Comparison of ENCODE assay signal across 9 cellular contexts in genomic region chr1:183234660-183235476, GRCh38. TPM values are rescaled to one million over a fixed set of nuclear protein-coding genes. Genes with fewer than 3 reads are reported as not detected.
DNase-seq lines count a peak whose midpoint lies in the region; ATAC-seq and TF ChIP-seq lines count a peak whose summit lies in the region.
"Had no signal": no experiment of that assay in that cellular context is flagged by ENCODE, and none has a peak within 500 bp of the region (broad histone marks: within the 10 kb centered on the region; RNA-seq: fewer than 3 reads in every experiment).

No MANE protein-coding gene starts in this region.

- peak overlapping the region; percentile 61 for H3K4me3 ChIP-seq in WI38 (ENCODE audit: low read depth, low read length)
- peak overlapping the region in 10 of 12 donors; percentile 12 to 51 (median 32) for H3K4me3 ChIP-seq in heart left ventricle
- H3K4me3 ChIP-seq in prostate gland, result peak overlapping the region; percentile 14 to 24
- no peak overlapping the region for H3K4me3 ChIP-seq in CD4-positive, alpha-beta memory T cell (ENCODE audit: low read length in 2 of 2)

- H3K9me3 ChIP-seq in heart left ventricle (no peaks in the 10 kb centered on the region), prostate gland (no peaks in the 10 kb centered on the region)
- H3K9me3 ChIP-seq in CD4-positive, alpha-beta memory T cell (ENCODE audit: control insufficient read depth in 1 of 2, low read length in 2 of 2), result no peaks in the 10 kb centered on the region

- CTCF ChIA-PET in CD4-positive, alpha-beta memory T cell (lab: Charles Lee; ENCODE audit: partially characterized antibody), result no interaction called here

- no peak for TF ChIP-seq POLR2A in heart left ventricle (IDR thresholded peaks at IDR 0.05)
- peak; percentile 12 for TF ChIP-seq POLR2A in prostate gland (IDR thresholded peaks at IDR 0.05)

- H3K4me1 ChIP-seq in heart left ventricle (peaks cover 0 to 41% (median 10%) of the 10 kb centered on the region in 12 donors), prostate gland (replicated peaks) (peaks cover 3% of the 10 kb centered on the region)
- H3K4me1 ChIP-seq in CD4-positive, alpha-beta memory T cell (ENCODE audit: insufficient read depth, low read length), result no peaks in the 10 kb centered on the region

- no peaks in the 10 kb centered on the region for H3K27me3 ChIP-seq in heart left ventricle
- H3K27me3 ChIP-seq in prostate gland (replicated peaks; ENCODE audit: insufficient read depth), result no peaks in the 10 kb centered on the region
- no peaks in the 10 kb centered on the region for H3K27me3 ChIP-seq in CD4-positive, alpha-beta memory T cell (ENCODE audit: insufficient read depth, low read length)

- POLR2A ChIA-PET in CD4-positive, alpha-beta memory T cell (lab: Charles Lee; ENCODE audit: partially characterized antibody), result no interaction called here

- H3K27ac ChIP-seq in heart left ventricle (peak overlapping the region; percentile 33 to 83 (median 72)), prostate gland (peak overlapping the region; percentile 68 to 80)
- no peak overlapping the region for H3K27ac ChIP-seq in CD4-positive, alpha-beta memory T cell (ENCODE audit: low read depth, low read length)

- no peaks in the 10 kb centered on the region for H3K4me1 Mint-ChIP-seq in CD4-positive, alpha-beta memory T cell

- TF ChIP-seq CTCF in LNCAP (IDR thresholded peaks at IDR 0.05) (peak; percentile 59; the same call in 1 of the 2 replicates), WI38 (IDR thresholded peaks at IDR 0.05; ENCODE audit: low read depth, low read length) (peak; percentile 75), heart left ventricle (IDR thresholded peaks at IDR 0.05) (peak in 11 of 12 donors; percentile 34 to 74 (median 59)), prostate gland (IDR thresholded peaks at IDR 0.05) (peak in 3 of 4 experiments; percentile 65 to 72 (median 67))

- ATAC-seq in heart left ventricle, result peak; percentile 70 to 92 (median 92)

- H3K27ac Mint-ChIP-seq in CD4-positive, alpha-beta memory T cell, result no peak overlapping the region

- peak; percentile 33 for DNase-seq in DMS 273 treated with DMSO at 0.1 percent for 48 hours (lab: John Stamatoyannopoulos, UW)
- peak in 4 of 5 donors; percentile 68 to 76 (median 70) for DNase-seq in heart left ventricle
- DNase-seq in prostate gland (ENCODE audit: low spot score), result peak; percentile 83
- no peak for DNase-seq in NCI-H1436 treated with DMSO at 0.1 percent for 48 hours (lab: John Stamatoyannopoulos, UW)
- no peak for DNase-seq in CD4-positive, alpha-beta memory T cell
- no peak for DNase-seq in cerebellum (ENCODE audit: low spot score)

- intact Hi-C loops in heart left ventricle (cut with DNase I), result loop anchor here in 7 of 10 donors (5.0 to 10.0 kb wide), 6 partner anchors 90 to 273 kb away; partner anchors contain the start of gene LAMC1 (in 3 of the 7)
- intact Hi-C loops in prostate gland (cut with DNase I), result loop anchor here (5.0 to 10.0 kb wide), 3 partner anchors 93 to 273 kb away; partner anchors contain the start of gene LAMC1
- intact Hi-C loops in CD4-positive, alpha-beta memory T cell (cut with micrococcal nuclease), result no loop called here

- peaks cover 0 to 2% of the 10 kb centered on the region in 2 donors for H3K27me3 Mint-ChIP-seq in CD4-positive, alpha-beta memory T cell

- H3K9me3 Mint-ChIP-seq in CD4-positive, alpha-beta memory T cell, result no peaks in the 10 kb centered on the region

- H3K4me3 Mint-ChIP-seq in CD4-positive, alpha-beta memory T cell, result no peak overlapping the region

- H3K36me3 ChIP-seq in heart left ventricle (no peaks in the 10 kb centered on the region), prostate gland (no peaks in the 10 kb centered on the region)
- no peaks in the 10 kb centered on the region for H3K36me3 ChIP-seq in CD4-positive, alpha-beta memory T cell (ENCODE audit: insufficient read depth, low read length)

- no peaks in the 10 kb centered on the region for H3K36me3 Mint-ChIP-seq in CD4-positive, alpha-beta memory T cell

- WGBS in heart left ventricle, 4 donors, result 35 to 45% (median 42%) methylated on average over 15 of the region's 15 CpGs
- 10% methylated on average over 15 of the region's 15 CpGs for WGBS in prostate gland

RNA-seq across cellular contexts. Expression of gene LAMC2, which starts 48.8 kb away (rescaled TPM):
- total RNA-seq in heart left ventricle (10 to 100 TPM in 1 of 9 donors, 1 to 10 TPM in 7, under 1 TPM in 1; 0.50 to 15.4 (median 1.5) TPM), prostate gland (10 to 100 TPM in 1 of 2 donors, 1 to 10 TPM in 1; 9.3 to 11.6 TPM), cerebellum (2.4 TPM)
- 10 to 100 TPM in 1 of 2 donors, under 1 TPM in 1; 0.61 to 10.8 TPM for polyA plus RNA-seq in heart left ventricle
- not detected for total RNA-seq in CD4-positive, alpha-beta memory T cell
- not detected for polyA plus RNA-seq in CD4-positive, alpha-beta memory T cell
- total RNA-seq: T-helper 2 cell treated with Interferon-gamma antibody and Interleukin-4, amounts not matched to agents 100 ng/mL and 5 ng/mL, for 36 hours had no signal

Comparison
In these comparisons a context has a peak if more than half of its experiments do, and no peak if none do; other contexts are left out.
1. DNase-seq: peak in DMS 273 treated with DMSO at 0.1 percent for 48 hours (single experiment), heart left ventricle (4 of 5) and prostate gland (single experiment); none in NCI-H1436 treated with DMSO at 0.1 percent for 48 hours (single experiment), CD4-positive, alpha-beta memory T cell (0 of 5) and cerebellum (single experiment).
2. H3K4me3 ChIP-seq: peak in WI38 (single experiment), heart left ventricle (10 of 12) and prostate gland (2 of 2); none in CD4-positive, alpha-beta memory T cell (0 of 2).
3. Peak in every context shown above with its lines, with median percentiles within 50 percentile points of each other: CTCF ChIP-seq.